9 cellular contexts compared by ENCODE assay signal in the genomic region with DNA sequence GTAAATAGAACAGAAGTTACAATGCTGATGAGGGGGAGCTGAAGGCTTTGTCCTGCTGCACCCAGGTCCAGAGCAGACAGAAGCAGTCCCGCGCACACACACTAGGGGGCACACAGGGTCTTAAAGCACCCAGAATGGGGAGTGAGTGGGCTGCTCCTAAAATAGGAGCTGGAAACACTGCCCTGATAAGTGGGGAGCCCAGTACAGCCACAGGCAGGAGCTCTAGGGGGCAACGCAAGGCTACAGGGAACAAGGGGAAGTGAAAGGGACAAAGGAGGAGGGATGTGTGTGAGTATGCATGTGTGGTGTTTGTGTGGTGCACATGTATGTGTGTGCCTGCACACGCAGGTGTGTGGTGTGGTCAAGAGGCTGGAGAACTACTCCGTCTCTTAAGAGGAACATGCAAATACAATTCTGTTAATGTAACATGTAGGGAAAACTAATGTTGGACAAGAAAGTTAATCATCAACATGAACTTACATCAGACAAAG.
DNase-seq lines count a peak whose midpoint lies in the region; ATAC-seq lines count a peak whose summit lies in the region.
"Had no signal": no experiment of that assay in that cellular context is flagged by ENCODE, and none has a peak within 500 bp of the region (broad histone marks: within the 10 kb centered on the region; RNA-seq: fewer than 3 reads in every experiment).

No MANE protein-coding gene starts in this region.

- DNase-seq in NCI-H2081 (lab: John Stamatoyannopoulos, UW), result peak; percentile 18 to 30
- no peak for DNase-seq in NCI-H2081 treated with DMSO at 0.1 percent for 48 hours (lab: John Stamatoyannopoulos, UW)
- DNase-seq in HuH-7 (ENCODE audit: low spot score), result peak; percentile 47
- DNase-seq in activated CD4-positive, alpha-beta T cell treated with anti-CD3 and anti-CD28 coated beads, Interleukin-2, amount 10 ng/mL, durations not matched to agents 7 days and 5 days, result peak; percentile 44
- DNase-seq in germinal center (ENCODE audit: low spot score), result peak; percentile 25
- DNase-seq in stimulated activated CD8-positive, alpha-beta memory T cell treated with anti-CD3 and anti-CD28 coated beads, Interleukin-15, amount 100 ng/mL, for 48 hours (ENCODE audit: low read depth in 2 of 2), result peak; percentile 21 to 23

- no peaks in the 10 kb centered on the region for H3K9me3 Mint-ChIP-seq in activated CD4-positive, alpha-beta T cell treated with anti-CD3 and anti-CD28 coated beads, Interleukin-2, amount 10 ng/mL, durations not matched to agents 7 days and 5 days

- H3K4me3 Mint-ChIP-seq in activated CD4-positive, alpha-beta T cell treated with anti-CD3 and anti-CD28 coated beads, Interleukin-2, amount 10 ng/mL, durations not matched to agents 7 days and 5 days, result no peak overlapping the region

- H3K27me3 Mint-ChIP-seq in activated CD4-positive, alpha-beta T cell treated with anti-CD3 and anti-CD28 coated beads, Interleukin-2, amount 10 ng/mL, durations not matched to agents 7 days and 5 days, result peaks cover 19% of the 10 kb centered on the region

- no peaks in the 10 kb centered on the region for H3K4me1 Mint-ChIP-seq in activated CD4-positive, alpha-beta T cell treated with anti-CD3 and anti-CD28 coated beads, Interleukin-2, amount 10 ng/mL, durations not matched to agents 7 days and 5 days

- ATAC-seq in GM19468 (IDR thresholded peaks at IDR 0.05; ENCODE audit: extremely low read depth, unreplicated experiment) (peak; percentile 81), HG03520 (IDR thresholded peaks at IDR 0.05; ENCODE audit: unreplicated experiment) (no peak)

- no peaks in the 10 kb centered on the region for H3K36me3 Mint-ChIP-seq in activated CD4-positive, alpha-beta T cell treated with anti-CD3 and anti-CD28 coated beads, Interleukin-2, amount 10 ng/mL, durations not matched to agents 7 days and 5 days (ENCODE audit: low read depth)

- no peak overlapping the region for H3K27ac Mint-ChIP-seq in activated CD4-positive, alpha-beta T cell treated with anti-CD3 and anti-CD28 coated beads, Interleukin-2, amount 10 ng/mL, durations not matched to agents 7 days and 5 days
- H3K27ac Mint-ChIP-seq: activated naive CD4-positive, alpha-beta T cell treated with anti-CD3 and anti-CD28 coated beads, Interleukin-2, amount 50 U/mL, for 72 hours had no signal

- CTCF ChIA-PET in activated CD4-positive, alpha-beta T cell treated with anti-CD3 and anti-CD28 coated beads, Interleukin-2, amount 10 ng/mL, durations not matched to agents 7 days and 5 days (lab: Charles Lee), result interaction anchor here (1.0 to 1.2 kb wide), 2 partner anchors 13 to 187 kb away, joined by 3 read pairs; no protein-coding TSS in a partner anchor

- POLR2A ChIA-PET in activated CD4-positive, alpha-beta T cell treated with anti-CD3 and anti-CD28 coated beads, Interleukin-2, amount 10 ng/mL, durations not matched to agents 7 days and 5 days (lab: Charles Lee), result no interaction called here
